In genomic region chr6:144351338-144351737, GRCh38 we compare ENCODE assay signal across 11 cellular contexts.
DNase-seq lines count a peak whose midpoint lies in the region; FAIRE-seq and TF ChIP-seq lines count a peak whose summit lies in the region.
"Had no signal": no experiment of that assay in that cellular context is flagged by ENCODE, and none has a peak within 500 bp of the region (broad histone marks: within the 10 kb centered on the region; RNA-seq: fewer than 3 reads in every experiment).

No MANE protein-coding gene starts in this region.

- H3K27ac ChIP-seq in esophagus squamous epithelium, result peak overlapping the region; percentile 56 to 75 (median 70)
- H3K27ac ChIP-seq in skin epidermis, result peak overlapping the region in 19 of 21 experiments; percentile 0 to 93 (median 62)

- TF ChIP-seq POLR2A in esophagus squamous epithelium (IDR thresholded peaks at IDR 0.05), result no peak
- no peak for TF ChIP-seq POLR2A in H54 (IDR thresholded peaks at IDR 0.05; ENCODE audit: low read depth, low read length)

- WGBS in esophagus squamous epithelium, 2 donors, result 34 to 40% methylated on average over 4 of the region's 4 CpGs

- FAIRE-seq in H54 (lab: Jason Lieb, UNC), result no peak

- H3K27me3 ChIP-seq in esophagus squamous epithelium, result no peaks in the 10 kb centered on the region

- H3K27me3 Mint-ChIP-seq in IgD-negative memory B cell, result peaks cover 4% of the 10 kb centered on the region
- H3K27me3 Mint-ChIP-seq in T-helper 2 cell treated with Interferon-gamma antibody and Interleukin-4, amounts not matched to agents 5 μg/mL and 100 μg/mL, for 36 hours (ENCODE audit: low read depth), result no peaks in the 10 kb centered on the region

- H3K27ac Mint-ChIP-seq in IgD-negative memory B cell, result peak overlapping the region; percentile 1 to 77 (median 60)
- H3K27ac Mint-ChIP-seq in T-helper 2 cell treated with Interferon-gamma antibody and Interleukin-4, amounts not matched to agents 5 μg/mL and 100 μg/mL, for 36 hours, result peak overlapping the region; percentile 94

- intact Hi-C loops in esophagus squamous epithelium (cut with DNase I), result no loop called here

- H3K4me3 ChIP-seq in esophagus squamous epithelium, result peak overlapping the region in 1 of 4 donors; percentile 15
- H3K4me3 ChIP-seq in skin epidermis, result no peak overlapping the region

- H3K4me1 ChIP-seq in esophagus squamous epithelium, result peaks cover 23 to 85% (median 53%) of the 10 kb centered on the region in 3 donors

- H3K36me3 ChIP-seq in esophagus squamous epithelium, result no peaks in the 10 kb centered on the region

- peaks cover 5% of the 10 kb centered on the region for H3K36me3 Mint-ChIP-seq in IgD-negative memory B cell
- H3K36me3 Mint-ChIP-seq in T-helper 2 cell treated with Interferon-gamma antibody and Interleukin-4, amounts not matched to agents 5 μg/mL and 100 μg/mL, for 36 hours (ENCODE audit: low read depth), result peaks cover 42% of the 10 kb centered on the region

- no peaks in the 10 kb centered on the region for H3K9me3 ChIP-seq in esophagus squamous epithelium

- no peak for TF ChIP-seq CTCF in esophagus squamous epithelium (IDR thresholded peaks at IDR 0.05)

- peaks cover 0 to 2% (median 0%) of the 10 kb centered on the region in 3 donors for H3K9me3 Mint-ChIP-seq in IgD-negative memory B cell
- H3K9me3 Mint-ChIP-seq in T-helper 2 cell treated with Interferon-gamma antibody and Interleukin-4, amounts not matched to agents 5 μg/mL and 100 μg/mL, for 36 hours, result no peaks in the 10 kb centered on the region

- peak overlapping the region in 3 of 4 donors; percentile 6 to 61 (median 37) for H3K4me3 Mint-ChIP-seq in IgD-negative memory B cell
- peak overlapping the region; percentile 89 for H3K4me3 Mint-ChIP-seq in T-helper 2 cell treated with Interferon-gamma antibody and Interleukin-4, amounts not matched to agents 5 μg/mL and 100 μg/mL, for 36 hours

- peaks cover 60 to 69% (median 60%) of the 10 kb centered on the region in 3 donors for H3K4me1 Mint-ChIP-seq in IgD-negative memory B cell
- H3K4me1 Mint-ChIP-seq in T-helper 2 cell treated with Interferon-gamma antibody and Interleukin-4, amounts not matched to agents 5 μg/mL and 100 μg/mL, for 36 hours (ENCODE audit: low read depth), result peaks cover 69% of the 10 kb centered on the region

- no peak for DNase-seq in T-helper 2 cell treated with Interferon-gamma antibody and Interleukin-4, amounts not matched to agents 5 μg/mL and 100 μg/mL, for 36 hours (ENCODE audit: low spot score)
- DNase-seq in esophagus squamous epithelium (lab: John Stamatoyannopoulos, UW) (no peak), KG1 (lab: John Stamatoyannopoulos, UW) (no peak), H54 (ENCODE audit: insufficient read length, low spot score) (no peak), inferior parietal cortex (ENCODE audit: extremely low spot score) (no peak)
- DNase-seq: effector CD4-positive, alpha-beta T cell; HCEC 1CT; NCI-H1092 treated with DMSO at 0.1 percent for 48 hours; NCI-H774 had no signal
